20 cellular contexts compared by ENCODE assay signal in genomic region chr5:115809946-115810345, GRCh38. TPM values are rescaled to one million over a fixed set of nuclear protein-coding genes. Genes with fewer than 3 reads are reported as not detected.
"Had no signal": no experiment of that assay in that cellular context is flagged by ENCODE, and none has a peak within 500 bp of the region (broad histone marks: within the 10 kb centered on the region; RNA-seq: fewer than 3 reads in every experiment).

No MANE protein-coding gene starts in this region.

- FAIRE-seq: islet of Langerhans had no signal

- H3K4me3 Mint-ChIP-seq: endodermal cell; naive thymus-derived CD8-positive, alpha-beta T cell; neural crest cell had no signal

- ATAC-seq: mucosa of descending colon; naive thymus-derived CD8-positive, alpha-beta T cell had no signal

- H3K27ac Mint-ChIP-seq: endodermal cell had no signal

- DNase-seq: colonic mucosa; effector CD4-positive, alpha-beta T cell; endodermal cell; foreskin melanocyte; head of caudate nucleus; hippocampal formation; kidney glomerular epithelial cell; mucosa of descending colon; naive thymus-derived CD8-positive, alpha-beta T cell; posterior cingulate gyrus; sigmoid colon; stimulated activated CD4-positive, alpha-beta T cell treated with anti-CD3 and anti-CD28 coated beads, Interleukin-2, amount 100 ng/mL, for 24 hours; stimulated activated CD4-positive, alpha-beta T cell treated with anti-CD3 and anti-CD28 coated beads, Interleukin-4, amount 100 ng/mL, for 4 hours; stimulated activated naive CD4-positive, alpha-beta T cell; tibial artery; upper lobe of left lung; uterus had no signal

- H3K27me3 ChIP-seq: colonic mucosa, uterus had no signal

- H3K36me3 ChIP-seq: colonic mucosa, sigmoid colon, upper lobe of left lung, uterus had no signal

- H3K9me3 Mint-ChIP-seq: endodermal cell; naive thymus-derived CD8-positive, alpha-beta T cell; neural crest cell had no signal

- H3K4me3 ChIP-seq: colonic mucosa, mucosa of descending colon, sigmoid colon, skin epidermis, tibial artery, upper lobe of left lung, uterus had no signal

- H3K36me3 Mint-ChIP-seq: naive thymus-derived CD8-positive, alpha-beta T cell had no signal

- H3K27ac ChIP-seq: colonic mucosa, sigmoid colon, skin epidermis, tibial artery, upper lobe of left lung, uterus had no signal

- H3K9me3 ChIP-seq: colonic mucosa, mucosa of descending colon, sigmoid colon, tibial artery, upper lobe of left lung, uterus had no signal

- H3K4me1 ChIP-seq: colonic mucosa, sigmoid colon, tibial artery, upper lobe of left lung, uterus had no signal

RNA-seq across cellular contexts. Expression of gene CDO1, which starts 6.5 kb away (rescaled TPM):
- total RNA-seq: naive thymus-derived CD8-positive, alpha-beta T cell had no signal
